In genomic region chr15:78265137-78265460, GRCh38 we compare ENCODE assay signal across 8 cellular contexts. TPM values are rescaled to one million over a fixed set of nuclear protein-coding genes. Genes with fewer than 3 reads are reported as not detected.
DNase-seq lines count a peak whose midpoint lies in the region; ATAC-seq and TF ChIP-seq lines count a peak whose summit lies in the region.

No MANE protein-coding gene starts in this region.

- no peaks in the 10 kb centered on the region for H3K27me3 ChIP-seq in upper lobe of right lung

- no peaks in the 10 kb centered on the region for H3K36me3 ChIP-seq in mesodermal cell (ENCODE audit: control insufficient read depth, insufficient read depth, low read length)
- H3K36me3 ChIP-seq in upper lobe of right lung = no peaks in the 10 kb centered on the region

- no peaks in the 10 kb centered on the region for H3K9me3 Mint-ChIP-seq in activated naive CD4-positive, alpha-beta T cell treated with anti-CD3 and anti-CD28 coated beads, Interleukin-2, amount 10 ng/mL, durations not matched to agents 7 days and 5 days

- peaks cover 4% of the 10 kb centered on the region for H3K27me3 Mint-ChIP-seq in activated naive CD4-positive, alpha-beta T cell treated with anti-CD3 and anti-CD28 coated beads, Interleukin-2, amount 10 ng/mL, durations not matched to agents 7 days and 5 days

- no peaks in the 10 kb centered on the region for H3K4me1 ChIP-seq in mesodermal cell (ENCODE audit: control insufficient read depth, insufficient read depth, low read length, poor library complexity, severe bottlenecking)
- no peaks in the 10 kb centered on the region for H3K4me1 ChIP-seq in upper lobe of right lung

- no peaks in the 10 kb centered on the region for H3K9me3 ChIP-seq in mesodermal cell (ENCODE audit: control insufficient read depth, low read length)
- no peaks in the 10 kb centered on the region for H3K9me3 ChIP-seq in upper lobe of right lung

- H3K27ac ChIP-seq in cingulate gyrus (ENCODE audit: low read depth, low read length) (peak overlapping the region; percentile 73), mesodermal cell (ENCODE audit: low read depth, low read length, severe bottlenecking) (no peak overlapping the region), upper lobe of right lung (no peak overlapping the region)

- peak overlapping the region; percentile 27 for H3K4me3 ChIP-seq in mesodermal cell (ENCODE audit: extremely low read depth, insufficient read depth, low read length, poor library complexity, severe bottlenecking)
- peak overlapping the region; percentile 70 for H3K4me3 ChIP-seq in upper lobe of right lung

- WGBS in mesodermal cell (ENCODE audit: insufficient coverage in 2 of 2), 2 experiments = 82 to 87% methylated on average over 6 to 12 of the region's 12 CpGs

- peak overlapping the region; percentile 91 for H3K27ac Mint-ChIP-seq in activated naive CD4-positive, alpha-beta T cell treated with anti-CD3 and anti-CD28 coated beads, Interleukin-2, amount 10 ng/mL, durations not matched to agents 7 days and 5 days

- peak overlapping the region; percentile 76 for H3K4me3 Mint-ChIP-seq in activated naive CD4-positive, alpha-beta T cell treated with anti-CD3 and anti-CD28 coated beads, Interleukin-2, amount 10 ng/mL, durations not matched to agents 7 days and 5 days

- peaks cover 6% of the 10 kb centered on the region for H3K36me3 Mint-ChIP-seq in activated naive CD4-positive, alpha-beta T cell treated with anti-CD3 and anti-CD28 coated beads, Interleukin-2, amount 10 ng/mL, durations not matched to agents 7 days and 5 days

- TF ChIP-seq CTCF in upper lobe of right lung (IDR thresholded peaks at IDR 0.05) = no peak

- intact Hi-C loops in upper lobe of right lung (cut with DNase I) = no loop called here

- no peak for DNase-seq in activated naive CD4-positive, alpha-beta T cell treated with anti-CD3 and anti-CD28 coated beads, Interleukin-2, amount 10 ng/mL, durations not matched to agents 7 days and 5 days
- DNase-seq in activated naive CD4-positive, alpha-beta T cell treated with Interleukin-2 at 50 U/mL for 16 hours = no peak
- DNase-seq in upper lobe of right lung (no peak), retina (no peak), SIG-M5 treated with dmso at 0.1 percent for 504 hours (lab: John Stamatoyannopoulos, UW; ENCODE audit: unreplicated experiment) (no peak)

- ATAC-seq in upper lobe of right lung (no peak), HG02571 (IDR thresholded peaks at IDR 0.05; ENCODE audit: unreplicated experiment) (no peak)

- CTCF ChIA-PET in activated naive CD4-positive, alpha-beta T cell treated with anti-CD3 and anti-CD28 coated beads, Interleukin-2, amount 10 ng/mL, durations not matched to agents 7 days and 5 days (lab: Charles Lee) = interaction anchor here (0.9 to 2.8 kb wide), 7 partner anchors 11 to 157 kb away, joined by 3 to 7 read pairs (median 4); partner anchors contain the start of gene SKIC8

- peaks cover 27% of the 10 kb centered on the region for H3K4me1 Mint-ChIP-seq in activated naive CD4-positive, alpha-beta T cell treated with anti-CD3 and anti-CD28 coated beads, Interleukin-2, amount 10 ng/mL, durations not matched to agents 7 days and 5 days

RNA-seq across cellular contexts. Expression of gene DNAJA4, which starts 0.7 kb away (rescaled TPM):
- 2.0 TPM for polyA plus RNA-seq in mesodermal cell (2013, experiment 1 of 2)
- polyA plus RNA-seq in mesodermal cell (2013, experiment 2 of 2) = 2.0 TPM
- total RNA-seq in upper lobe of right lung = 17.9 TPM

RNA-seq across cellular contexts. Expression of gene ACSBG1, which starts 30.7 kb away (rescaled TPM):
- polyA plus RNA-seq in mesodermal cell (2013, experiment 1 of 2) = 0.55 TPM
- 0.35 TPM for polyA plus RNA-seq in mesodermal cell (2013, experiment 2 of 2)
- total RNA-seq in upper lobe of right lung = not detected

RNA-seq across cellular contexts. Expression of gene SKIC8, which starts 34.3 kb away (rescaled TPM):
- polyA plus RNA-seq in mesodermal cell (2013, experiment 1 of 2) = 50.5 TPM
- 52.4 TPM for polyA plus RNA-seq in mesodermal cell (2013, experiment 2 of 2)
- 37.9 TPM for total RNA-seq in upper lobe of right lung
